Comparison of ENCODE assay signal across 8 cellular contexts in genomic region chr16:71882505-71883192, GRCh38. TPM values are rescaled to one million over a fixed set of nuclear protein-coding genes. Genes with fewer than 3 reads are reported as not detected.
DNase-seq lines count a peak whose midpoint lies in the region; ATAC-seq and FAIRE-seq lines count a peak whose summit lies in the region.

No MANE protein-coding gene starts in this region.

- H3K36me3 Mint-ChIP-seq in activated CD4-positive, alpha-beta T cell treated with anti-CD3 and anti-CD28 coated beads for 36 hours (ENCODE audit: low read depth), result peaks cover 10% of the 10 kb centered on the region

- POLR2A ChIA-PET in activated CD4-positive, alpha-beta T cell treated with anti-CD3 and anti-CD28 coated beads for 36 hours (lab: Charles Lee), result interaction anchor here (0.6 to 1.6 kb wide), 9 partner anchors 10 to 161 kb away, joined by 3 to 14 read pairs (median 3); partner anchors contain the start of gene AP1G1

- H3K27me3 Mint-ChIP-seq in activated CD4-positive, alpha-beta T cell treated with anti-CD3 and anti-CD28 coated beads for 36 hours, result no peaks in the 10 kb centered on the region

- intact Hi-C loops in activated CD4-positive, alpha-beta T cell treated with anti-CD3 and anti-CD28 coated beads for 36 hours (cut with DNase I, micrococcal nuclease), result loop anchor here (1.0 to 5.0 kb wide), 6 partner anchors 35 to 160 kb away; partner anchors contain the start of genes ATXN1L (in 1 of the 2) and PHLPP2 (in 1 of the 2)

- DNase-seq in NCI-H2029 (lab: John Stamatoyannopoulos, UW) (peak; percentile 30), NCI-H2029 treated with DMSO at 0.1 percent for 48 hours (lab: John Stamatoyannopoulos, UW) (no peak), NCI-H345 treated with DMSO at 0.1 percent for 48 hours (lab: John Stamatoyannopoulos, UW; ENCODE audit: unreplicated experiment) (peak; percentile 48), left kidney (ENCODE audit: low read depth, low spot score) (peak; percentile 90)
- DNase-seq in activated CD4-positive, alpha-beta T cell treated with anti-CD3 and anti-CD28 coated beads for 36 hours, result peak; percentile 83
- peak; percentile 72 for DNase-seq in stimulated activated CD4-positive, alpha-beta T cell treated with anti-CD3 and anti-CD28 coated beads, Interleukin-2, amount 100 ng/mL, for 4 hours (ENCODE audit: low read depth)

- H3K4me3 Mint-ChIP-seq in activated CD4-positive, alpha-beta T cell treated with anti-CD3 and anti-CD28 coated beads for 36 hours, result peak overlapping the region; percentile 71

- CTCF ChIA-PET in activated CD4-positive, alpha-beta T cell treated with anti-CD3 and anti-CD28 coated beads for 36 hours (lab: Charles Lee), result interaction anchor here (0.6 to 6.8 kb wide), 30 partner anchors 10 to 211 kb away, joined by 3 to 83 read pairs (median 4); partner anchors contain the start of genes AP1G1, DHX38, IST1 and TXNL4B

- peak overlapping the region; percentile 68 for H3K27ac Mint-ChIP-seq in activated CD4-positive, alpha-beta T cell treated with anti-CD3 and anti-CD28 coated beads for 36 hours

- peak; percentile 2 for ATAC-seq in HG03045 (IDR thresholded peaks at IDR 0.05; ENCODE audit: unreplicated experiment)
- ATAC-seq in activated CD4-positive, alpha-beta T cell treated with anti-CD3 and anti-CD28 coated beads for 36 hours, result peak; percentile 58

- no peaks in the 10 kb centered on the region for H3K9me3 Mint-ChIP-seq in activated CD4-positive, alpha-beta T cell treated with anti-CD3 and anti-CD28 coated beads for 36 hours (ENCODE audit: low read depth)

- H3K4me1 Mint-ChIP-seq in activated CD4-positive, alpha-beta T cell treated with anti-CD3 and anti-CD28 coated beads for 36 hours, result peaks cover 48% of the 10 kb centered on the region

- FAIRE-seq in colon (lab: Jason Lieb, UNC), result peak; percentile 24

RNA-seq across cellular contexts. Expression of gene ZNF821, which starts 1.3 kb away (rescaled TPM):
- 1 to 10 TPM; 6.0 to 7.7 TPM for total RNA-seq in activated CD4-positive, alpha-beta T cell treated with anti-CD3 and anti-CD28 coated beads for 36 hours

RNA-seq across cellular contexts. Expression of gene IST1, which starts 12.7 kb away (rescaled TPM):
- 100 to 1,000 TPM; 170 to 179 TPM for total RNA-seq in activated CD4-positive, alpha-beta T cell treated with anti-CD3 and anti-CD28 coated beads for 36 hours

RNA-seq across cellular contexts. Expression of gene ATXN1L, which starts 36.9 kb away (rescaled TPM):
- total RNA-seq in activated CD4-positive, alpha-beta T cell treated with anti-CD3 and anti-CD28 coated beads for 36 hours, result 10 to 100 TPM; 15.4 to 16.9 TPM
